ENCODE assay signal across 20 cellular contexts in genomic region chr9:78982849-78983248, GRCh38.
A peak's percentile ranks its signal among the peaks of the same experiment; 100 is the strongest.
DNase-seq lines count a peak whose midpoint lies in the region; ATAC-seq, FAIRE-seq and TF ChIP-seq lines count a peak whose summit lies in the region.
"Had no signal": no experiment of that assay in that cellular context is flagged by ENCODE, and none has a peak within 500 bp of the region (broad histone marks: within the 10 kb centered on the region; RNA-seq: fewer than 3 reads in every experiment).

No MANE protein-coding gene starts in this region.

- no peaks in the 10 kb centered on the region for H3K27me3 ChIP-seq in GM23248 (replicated peaks; ENCODE audit: insufficient read depth)
- H3K27me3 ChIP-seq in MG63: no peaks in the 10 kb centered on the region
- no peaks in the 10 kb centered on the region for H3K27me3 ChIP-seq in bronchial epithelial cell (ENCODE audit: control insufficient read depth, insufficient read depth, low read length)
- H3K27me3 ChIP-seq in ovary: no peaks in the 10 kb centered on the region
- H3K27me3 ChIP-seq: testis had no signal

- ATAC-seq in stimulated activated effector memory CD8-positive, alpha-beta T cell treated with anti-CD3 and anti-CD28 coated beads, Interleukin-12 subunit alpha, Interleukin-12 subunit beta, amount 100 ng/mL, for 72 hours: no peak
- ATAC-seq: naive thymus-derived CD8-positive, alpha-beta T cell; Panc1; T-cell had no signal

- H3K9me3 ChIP-seq in GM23248 (ENCODE audit: low read depth): no peaks in the 10 kb centered on the region
- H3K9me3 ChIP-seq in MG63: no peaks in the 10 kb centered on the region
- no peaks in the 10 kb centered on the region for H3K9me3 ChIP-seq in ovary
- H3K9me3 ChIP-seq: testis had no signal

- in situ Hi-C loops in GM23248 (cut with MboI): no loop called here

- H3K36me3 ChIP-seq in GM23248 (ENCODE audit: low read depth) (no peaks in the 10 kb centered on the region), MG63 (no peaks in the 10 kb centered on the region), bronchial epithelial cell (ENCODE audit: control insufficient read depth, insufficient read depth, low read length) (no peaks in the 10 kb centered on the region), ovary (no peaks in the 10 kb centered on the region)

- H3K4me3 Mint-ChIP-seq in stimulated activated effector memory CD8-positive, alpha-beta T cell treated with anti-CD3 and anti-CD28 coated beads, Interleukin-12 subunit alpha, Interleukin-12 subunit beta, amount 100 ng/mL, for 72 hours: no peak overlapping the region
- H3K4me3 Mint-ChIP-seq: naive thymus-derived CD8-positive, alpha-beta T cell; T-cell had no signal

- no peak for FAIRE-seq in bronchial epithelial cell (lab: Jason Lieb, UNC)
- FAIRE-seq: colon, GM12892 had no signal

- intact Hi-C loops in ovary (cut with DNase I): no loop called here

- H3K4me1 Mint-ChIP-seq in stimulated activated effector memory CD8-positive, alpha-beta T cell treated with anti-CD3 and anti-CD28 coated beads, Interleukin-12 subunit alpha, Interleukin-12 subunit beta, amount 100 ng/mL, for 72 hours: no peaks in the 10 kb centered on the region
- H3K4me1 Mint-ChIP-seq: naive thymus-derived CD8-positive, alpha-beta T cell; T-cell had no signal

- H3K4me1 ChIP-seq in GM23248 (ENCODE audit: insufficient read depth): peaks cover 23% of the 10 kb centered on the region
- H3K4me1 ChIP-seq in ovary (ENCODE audit: insufficient read depth): no peaks in the 10 kb centered on the region
- H3K4me1 ChIP-seq: testis had no signal

- H3K4me2 ChIP-seq in GM23248 (ENCODE audit: unreplicated experiment): no peak overlapping the region

- no peak overlapping the region for H2AFZ ChIP-seq in GM23248

- H3K9me3 Mint-ChIP-seq in stimulated activated effector memory CD8-positive, alpha-beta T cell treated with anti-CD3 and anti-CD28 coated beads, Interleukin-12 subunit alpha, Interleukin-12 subunit beta, amount 100 ng/mL, for 72 hours: peaks cover 10% of the 10 kb centered on the region
- H3K9me3 Mint-ChIP-seq: naive thymus-derived CD8-positive, alpha-beta T cell had no signal

- H3K27ac Mint-ChIP-seq in stimulated activated effector memory CD8-positive, alpha-beta T cell treated with anti-CD3 and anti-CD28 coated beads, Interleukin-12 subunit alpha, Interleukin-12 subunit beta, amount 100 ng/mL, for 72 hours: no peak overlapping the region
- H3K27ac Mint-ChIP-seq: naive thymus-derived CD8-positive, alpha-beta T cell; T-cell had no signal

- H3K4me3 ChIP-seq in GM23248: no peak overlapping the region
- no peak overlapping the region for H3K4me3 ChIP-seq in MG63
- H3K4me3 ChIP-seq in bronchial epithelial cell (ENCODE audit: low read depth, low read length): no peak overlapping the region
- no peak overlapping the region for H3K4me3 ChIP-seq in ovary
- H3K4me3 ChIP-seq: testis had no signal

- TF ChIP-seq EP300 in ovary (IDR thresholded peaks at IDR 0.05): no peak

- 62 to 68% methylated on average over 3 of the region's 3 CpGs for WGBS in GM23248 (ENCODE audit: low coverage in 1 of 2, low lambda C conversion rate in 2 of 2, missing lambda C conversion rate in 2 of 2), 2 experiments
- 91 to 96% (median 95%) methylated on average over 3 of the region's 3 CpGs for WGBS in ovary, 3 donors

- TF ChIP-seq CTCF in bronchial epithelial cell (IDR thresholded peaks at IDR 0.05; ENCODE audit: insufficient read depth, low read length, severe bottlenecking) (no peak), ovary (IDR thresholded peaks at IDR 0.05) (no peak), GM10266 (IDR thresholded peaks at IDR 0.05; ENCODE audit: control insufficient read depth, insufficient read depth, low read depth, missing control alignments) (no peak)

- no peak overlapping the region for H3K9ac ChIP-seq in GM23248

- TF ChIP-seq POLR2A in ovary (IDR thresholded peaks at IDR 0.05): no peak

- H3F3A ChIP-seq in GM23248 (ENCODE audit: insufficient read depth): peaks cover 13% of the 10 kb centered on the region; the same call in 1 of the 2 replicates

- H3K27ac ChIP-seq in GM23248: no peak overlapping the region
- no peak overlapping the region for H3K27ac ChIP-seq in ovary
- H3K27ac ChIP-seq: testis had no signal

- no peaks in the 10 kb centered on the region for H3K9me2 ChIP-seq in GM23248 (ENCODE audit: insufficient read depth)

- no peaks in the 10 kb centered on the region for H3K36me3 Mint-ChIP-seq in stimulated activated effector memory CD8-positive, alpha-beta T cell treated with anti-CD3 and anti-CD28 coated beads, Interleukin-12 subunit alpha, Interleukin-12 subunit beta, amount 100 ng/mL, for 72 hours
- H3K36me3 Mint-ChIP-seq: naive thymus-derived CD8-positive, alpha-beta T cell; T-cell had no signal

- H3K79me2 ChIP-seq in GM23248 (ENCODE audit: insufficient read depth): no peaks in the 10 kb centered on the region

- H4K20me1 ChIP-seq in GM23248 (ENCODE audit: insufficient read depth): no peaks in the 10 kb centered on the region

- DNase-seq in GM23248 (peak; percentile 43), MG63 (peak; percentile 60), bronchial epithelial cell (ENCODE audit: low read depth) (peak; percentile 81), kidney tubule cell (ENCODE audit: low spot score) (peak; percentile 95), NCI-H82 (lab: John Stamatoyannopoulos, UW) (no peak), ovary (no peak), GM10266 (ENCODE audit: extremely low spot score) (no peak)
- DNase-seq in stimulated activated effector memory CD8-positive, alpha-beta T cell treated with anti-CD3 and anti-CD28 coated beads, Interleukin-12 subunit alpha, Interleukin-12 subunit beta, amount 100 ng/mL, for 72 hours (ENCODE audit: low spot score in 2 of 2): no peak
- DNase-seq: amniotic stem cell; COR-L47; GF-D8; naive thymus-derived CD8-positive, alpha-beta T cell; NCI-H2171 treated with DMSO at 0.1 percent for 48 hours; NCI-H774; posterior cingulate gyrus; T-cell; testis had no signal

Comparison
In these comparisons a context has a peak if more than half of its experiments do, and no peak if none do; other contexts are left out.
1. DNase-seq: peak in GM23248 (single experiment), MG63 (single experiment), bronchial epithelial cell (single experiment) and kidney tubule cell (single experiment); none in stimulated activated effector memory CD8-positive, alpha-beta T cell treated with anti-CD3 and anti-CD28 coated beads, Interleukin-12 subunit alpha, Interleukin-12 subunit beta, amount 100 ng/mL, for 72 hours (0 of 2), NCI-H82 (single experiment), ovary (0 of 5) and GM10266 (single experiment).